In the genomic region with DNA sequence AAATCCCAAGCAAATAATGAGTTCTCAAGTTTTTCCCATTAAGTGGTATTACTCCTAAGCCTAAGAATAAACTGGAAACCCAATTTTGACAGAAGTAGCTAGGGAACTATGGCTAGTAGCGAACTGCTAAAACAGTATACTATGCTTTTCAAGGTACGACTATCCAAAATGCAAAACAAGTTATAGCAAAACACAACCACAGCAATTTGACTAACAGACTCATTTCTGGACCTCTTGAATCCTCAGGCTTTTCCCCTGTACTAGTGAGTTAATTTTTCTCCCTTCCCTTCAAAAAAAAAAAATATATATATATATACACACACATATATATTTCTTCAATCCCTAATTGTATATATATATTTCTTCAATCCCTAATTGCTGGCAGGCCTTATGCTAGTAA, we compare ENCODE assay signal across 24 cellular contexts.
"Had no signal": no experiment of that assay in that cellular context is flagged by ENCODE, and none has a peak within 500 bp of the region (broad histone marks: within the 10 kb centered on the region; RNA-seq: fewer than 3 reads in every experiment).

No MANE protein-coding gene starts in this region.

- DNase-seq: activated CD4-positive, alpha-beta memory T cell treated with anti-CD3 and anti-CD28 coated beads, Interleukin-2, amount 10 ng/mL, durations not matched to agents 7 days and 5 days; activated CD4-positive, alpha-beta T cell treated with anti-CD3 and anti-CD28 coated beads for 48 hours; activated CD4-positive, CD25-positive, alpha-beta regulatory T cell; activated gamma-delta T cell treated with Interleukin-2 at 50 U/mL for 16 hours; aorta; brain microvascular endothelial cell; caudate nucleus; effector CD4-positive, alpha-beta T cell; foreskin keratinocyte; left ventricle myocardium inferior; natural killer cell; pancreas; right cardiac atrium; stimulated activated CD4-positive, alpha-beta T cell treated with anti-CD3 and anti-CD28 coated beads, Interleukin-12 subunit alpha, Interleukin-12 subunit beta, amount 100 ng/mL, for 4 hours; stimulated activated CD4-positive, alpha-beta T cell treated with anti-CD3 and anti-CD28 coated beads, Interleukin-4, amount 100 ng/mL, for 4 hours; stomach; T1000; transverse colon had no signal

- H3K27ac ChIP-seq: brain microvascular endothelial cell, foreskin keratinocyte, left ventricle myocardium inferior, suprapubic skin, transverse colon had no signal

- H3K27ac Mint-ChIP-seq: activated CD4-positive, alpha-beta memory T cell treated with anti-CD3 and anti-CD28 coated beads, Interleukin-2, amount 10 ng/mL, durations not matched to agents 7 days and 5 days; activated naive CD4-positive, alpha-beta T cell treated with anti-CD3 and anti-CD28 coated beads, Interleukin-2, amount 50 U/mL, for 24 hours; activated T-helper 1 cell treated with anti-CD3 and anti-CD28 coated beads, Interleukin-12 subunit alpha, Interleukin-12 subunit beta, Interleukin-2, Interleukin-4 antibody, amounts not matched to agents 30 ng/mL and 10 ng/mL and 1 ng/mL, durations not matched to agents 14 hours and 24 hours and 36 hours had no signal

- H3K36me3 Mint-ChIP-seq: natural killer cell had no signal

- H3K4me3 ChIP-seq: left ventricle myocardium inferior, pancreas, stomach, suprapubic skin, transverse colon had no signal

- H3K27me3 ChIP-seq: brain microvascular endothelial cell, foreskin keratinocyte, neutrophil, pancreas, stomach, suprapubic skin, transverse colon had no signal

- H3K27me3 Mint-ChIP-seq: activated CD4-positive, alpha-beta memory T cell treated with anti-CD3 and anti-CD28 coated beads, Interleukin-2, amount 10 ng/mL, durations not matched to agents 7 days and 5 days; activated naive CD4-positive, alpha-beta T cell treated with anti-CD3 and anti-CD28 coated beads, Interleukin-2, amount 50 U/mL, for 24 hours; dendritic cell treated with granulocyte-macrophage colony-stimulating factor and Interleukin-4, amounts not matched to agents 40 ng/mL and 50 ng/mL, for 4 days had no signal

- H3K4me3 Mint-ChIP-seq: activated CD4-positive, alpha-beta memory T cell treated with anti-CD3 and anti-CD28 coated beads, Interleukin-2, amount 10 ng/mL, durations not matched to agents 7 days and 5 days; activated T-helper 1 cell treated with anti-CD3 and anti-CD28 coated beads, Interleukin-12 subunit alpha, Interleukin-12 subunit beta, Interleukin-2, Interleukin-4 antibody, amounts not matched to agents 30 ng/mL and 10 ng/mL and 1 ng/mL, durations not matched to agents 14 hours and 24 hours and 36 hours; dendritic cell treated with granulocyte-macrophage colony-stimulating factor and Interleukin-4, amounts not matched to agents 40 ng/mL and 50 ng/mL, for 4 days; mesothelial cell of epicardium; natural killer cell had no signal

- H3K9me3 Mint-ChIP-seq: activated CD4-positive, alpha-beta memory T cell treated with anti-CD3 and anti-CD28 coated beads, Interleukin-2, amount 10 ng/mL, durations not matched to agents 7 days and 5 days; activated naive CD4-positive, alpha-beta T cell treated with anti-CD3 and anti-CD28 coated beads, Interleukin-2, amount 50 U/mL, for 24 hours; activated T-helper 1 cell treated with anti-CD3 and anti-CD28 coated beads, Interleukin-12 subunit alpha, Interleukin-12 subunit beta, Interleukin-2, Interleukin-4 antibody, amounts not matched to agents 30 ng/mL and 10 ng/mL and 1 ng/mL, durations not matched to agents 14 hours and 24 hours and 36 hours; dendritic cell treated with granulocyte-macrophage colony-stimulating factor and Interleukin-4, amounts not matched to agents 40 ng/mL and 50 ng/mL, for 4 days; mesothelial cell of epicardium; natural killer cell had no signal

- H3K36me3 ChIP-seq: brain microvascular endothelial cell, left ventricle myocardium inferior, pancreas, transverse colon had no signal

- ATAC-seq: foreskin keratinocyte, natural killer cell, pancreas, right cardiac atrium had no signal

- H3K9me3 ChIP-seq: left ventricle myocardium inferior, neutrophil, pancreas, stomach, suprapubic skin, transverse colon had no signal
